In genomic region chr9:18215626-18216025, GRCh38 we compare ENCODE assay signal across 9 cellular contexts.
"Had no signal": no experiment of that assay in that cellular context is flagged by ENCODE, and none has a peak within 500 bp of the region (broad histone marks: within the 10 kb centered on the region; RNA-seq: fewer than 3 reads in every experiment).

No MANE protein-coding gene starts in this region.

- DNase-seq: GM23248, GOT3, H7, HFFc6, IMR-90, KG1 had no signal

- H3K9me3 ChIP-seq: HAP-1 had no signal

- H3K36me3 ChIP-seq: HAP-1 had no signal

- H3K4me3 ChIP-seq: GM23248, HAP-1, K562 had no signal

- H2AFZ ChIP-seq: GM23248 had no signal

- H3K9ac ChIP-seq: GM23248 had no signal

- ATAC-seq: HCT116, K562 had no signal

- H3K27ac ChIP-seq: GM23248 had no signal
